ENCODE assay signal across 25 cellular contexts in the genomic region with DNA sequence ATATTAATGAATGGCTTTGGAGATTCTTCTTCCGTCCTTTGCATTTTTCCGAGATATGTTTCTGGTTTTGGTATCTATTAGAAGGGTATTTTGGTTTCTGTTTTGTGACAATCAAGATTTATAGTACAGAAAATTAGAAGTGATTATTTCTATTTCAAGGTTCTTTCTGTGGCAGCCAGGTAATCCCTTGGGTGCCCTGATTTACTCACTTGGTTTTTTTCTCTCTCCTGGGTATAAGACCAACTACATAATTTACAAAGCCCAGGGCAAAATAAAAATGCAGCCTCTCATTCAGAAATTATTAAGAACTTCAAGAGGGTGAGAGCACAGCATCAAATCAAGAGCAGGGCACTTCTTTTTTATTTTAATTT. TPM values are rescaled to one million over a fixed set of nuclear protein-coding genes. Genes with fewer than 3 reads are reported as not detected.
"Had no signal": no experiment of that assay in that cellular context is flagged by ENCODE, and none has a peak within 500 bp of the region (broad histone marks: within the 10 kb centered on the region; RNA-seq: fewer than 3 reads in every experiment).

No MANE protein-coding gene starts in this region.

- H3K4me3 ChIP-seq: colonic mucosa, dorsolateral prefrontal cortex, gastrocnemius medialis, spleen, uterus had no signal

- H3K27ac Mint-ChIP-seq: activated CD4-positive, alpha-beta T cell treated with anti-CD3 and anti-CD28 coated beads for 36 hours; T-helper 2 cell treated with Interferon-gamma antibody and Interleukin-4, amounts not matched to agents 5 μg/mL and 100 μg/mL, for 36 hours; type B pancreatic cell had no signal

- DNase-seq: activated CD4-positive, alpha-beta T cell treated with anti-CD3 and anti-CD28 coated beads for 36 hours; activated CD4-positive, alpha-beta T cell treated with anti-CD3 and anti-CD28 coated beads, Interleukin-2, amount 50 U/mL, for 4 hours; activated CD4-positive, CD25-positive, alpha-beta regulatory T cell; activated effector memory CD4-positive, alpha-beta T cell treated with Interleukin-2 at 50 U/mL for 16 hours; activated naive CD4-positive, alpha-beta T cell treated with Interleukin-2 at 50 U/mL for 16 hours; anterior cingulate cortex; colonic mucosa; dorsolateral prefrontal cortex; effector memory CD4-positive, alpha-beta T cell; gastrocnemius medialis; glutamatergic neuron; left cardiac atrium; midbrain; naive thymus-derived CD4-positive, alpha-beta T cell; posterior cingulate gyrus; right cardiac atrium; spleen; stimulated activated naive CD8-positive, alpha-beta T cell treated with anti-CD3 and anti-CD28 coated beads, Interleukin-15, Interleukin-2, amounts not matched to agents 100 U/mL and 50 U/mL, for 24 hours; uterus had no signal

- ATAC-seq: activated CD4-positive, alpha-beta T cell treated with anti-CD3 and anti-CD28 coated beads for 36 hours; gastrocnemius medialis; left cardiac atrium; naive thymus-derived CD4-positive, alpha-beta T cell; right cardiac atrium; stimulated activated naive CD8-positive, alpha-beta T cell treated with anti-CD3 and anti-CD28 coated beads, Interleukin-15, Interleukin-2, amounts not matched to agents 100 U/mL and 50 U/mL, for 24 hours had no signal

- H3K9me3 Mint-ChIP-seq: naive thymus-derived CD4-positive, alpha-beta T cell; T-helper 2 cell treated with Interferon-gamma antibody and Interleukin-4, amounts not matched to agents 5 μg/mL and 100 μg/mL, for 36 hours; type B pancreatic cell had no signal

- H3K36me3 Mint-ChIP-seq: activated naive CD8-positive, alpha-beta T cell; type B pancreatic cell had no signal

- FAIRE-seq: bronchial epithelial cell, keratinocyte had no signal

- H3K27ac ChIP-seq: colonic mucosa, dorsolateral prefrontal cortex, gastrocnemius medialis, spleen, uterus had no signal

- H3K27me3 Mint-ChIP-seq: activated CD4-positive, alpha-beta T cell treated with anti-CD3 and anti-CD28 coated beads for 36 hours; activated naive CD8-positive, alpha-beta T cell; type B pancreatic cell had no signal

- H3K9me3 ChIP-seq: colonic mucosa, gastrocnemius medialis, spleen, uterus had no signal

- H3K36me3 ChIP-seq: colonic mucosa, uterus had no signal

- H3K4me3 Mint-ChIP-seq: activated CD4-positive, alpha-beta T cell treated with anti-CD3 and anti-CD28 coated beads for 36 hours; T-helper 2 cell treated with Interferon-gamma antibody and Interleukin-4, amounts not matched to agents 5 μg/mL and 100 μg/mL, for 36 hours had no signal

- H3K27me3 ChIP-seq: colonic mucosa, dorsolateral prefrontal cortex, gastrocnemius medialis, spleen, uterus had no signal

RNA-seq across cellular contexts. Expression of a gene that starts 8.9 kb away (rescaled TPM):
- total RNA-seq: osteoblast had no signal
